Comparison of ENCODE assay signal across 20 cellular contexts in the genomic region with DNA sequence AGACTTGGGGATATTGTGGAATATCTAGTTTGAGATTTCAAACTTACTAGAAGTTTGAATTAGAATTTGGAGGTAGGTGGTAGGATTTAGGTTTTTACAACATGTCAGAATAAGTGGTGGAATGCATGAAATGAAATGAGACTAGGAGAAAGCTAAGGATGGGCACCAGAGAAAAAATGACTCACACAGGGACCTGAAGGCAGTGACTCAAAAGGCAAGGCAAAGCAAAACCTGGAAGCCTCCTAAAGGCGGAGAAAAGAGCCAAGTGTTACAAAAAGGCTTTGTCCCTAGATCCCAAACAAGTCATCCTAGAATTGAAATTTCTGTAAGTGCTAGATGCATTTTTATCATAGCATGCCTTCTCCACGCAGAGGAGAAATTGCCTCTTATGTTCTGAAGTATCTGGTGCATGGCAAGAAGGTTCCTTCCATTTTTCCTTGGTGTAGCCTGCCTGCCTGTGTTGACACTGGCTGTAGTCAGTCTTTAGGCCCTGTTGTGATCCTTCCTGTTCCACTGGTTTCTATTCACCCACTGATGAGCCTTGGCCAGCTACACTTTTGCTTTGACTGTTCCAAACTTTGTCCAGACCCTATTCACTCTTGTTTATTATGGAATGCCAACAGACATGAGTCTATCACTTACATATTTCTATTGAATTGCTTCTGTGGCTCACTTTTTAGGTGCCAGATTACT.
DNase-seq lines count a peak whose midpoint lies in the region; ATAC-seq, FAIRE-seq and TF ChIP-seq lines count a peak whose summit lies in the region.
"Had no signal": no experiment of that assay in that cellular context is flagged by ENCODE, and none has a peak within 500 bp of the region (broad histone marks: within the 10 kb centered on the region; RNA-seq: fewer than 3 reads in every experiment).

No MANE protein-coding gene starts in this region.

- no peak for TF ChIP-seq CTCF in bronchial epithelial cell (IDR thresholded peaks at IDR 0.05; ENCODE audit: insufficient read depth, low read length, severe bottlenecking)

- H3K27me3 Mint-ChIP-seq in activated T-cell treated with anti-CD3 and anti-CD28 coated beads, Interleukin-2, amount 50 U/mL, for 24 hours, result no peaks in the 10 kb centered on the region
- H3K27me3 Mint-ChIP-seq: activated CD4-positive, alpha-beta memory T cell treated with anti-CD3 and anti-CD28 coated beads, Interleukin-2, amount 10 ng/mL, durations not matched to agents 7 days and 5 days; stimulated activated naive B cell treated with anti-CD40 and anti-IgM and Interleukin-4, amounts not matched to agents 10 μg/mL and 1 μg/mL and 100 μg/mL, for 72 hours had no signal

- H3K36me3 ChIP-seq in bronchial epithelial cell (ENCODE audit: control insufficient read depth, insufficient read depth, low read length), result no peaks in the 10 kb centered on the region
- H3K36me3 ChIP-seq: cardiac muscle cell, vagina had no signal

- peaks cover 2% of the 10 kb centered on the region for H3K9me3 Mint-ChIP-seq in activated T-cell treated with anti-CD3 and anti-CD28 coated beads, Interleukin-2, amount 50 U/mL, for 24 hours
- H3K9me3 Mint-ChIP-seq: activated CD4-positive, alpha-beta memory T cell treated with anti-CD3 and anti-CD28 coated beads, Interleukin-2, amount 10 ng/mL, durations not matched to agents 7 days and 5 days had no signal

- FAIRE-seq in bronchial epithelial cell (lab: Jason Lieb, UNC), result no peak
- FAIRE-seq: endometrium had no signal

- H3K27ac Mint-ChIP-seq in activated T-cell treated with anti-CD3 and anti-CD28 coated beads, Interleukin-2, amount 50 U/mL, for 24 hours, result no peak overlapping the region
- H3K27ac Mint-ChIP-seq: activated CD4-positive, alpha-beta memory T cell treated with anti-CD3 and anti-CD28 coated beads, Interleukin-2, amount 10 ng/mL, durations not matched to agents 7 days and 5 days; stimulated activated naive B cell treated with anti-CD40 and anti-IgM and Interleukin-4, amounts not matched to agents 10 μg/mL and 1 μg/mL and 100 μg/mL, for 72 hours; T-helper 2 cell treated with Interferon-gamma antibody and Interleukin-4, amounts not matched to agents 5 μg/mL and 100 μg/mL, for 36 hours had no signal

- no peaks in the 10 kb centered on the region for H3K36me3 Mint-ChIP-seq in activated T-cell treated with anti-CD3 and anti-CD28 coated beads, Interleukin-2, amount 50 U/mL, for 24 hours (ENCODE audit: low read depth)
- H3K36me3 Mint-ChIP-seq: stimulated activated naive B cell treated with anti-CD40 and anti-IgM and Interleukin-4, amounts not matched to agents 10 μg/mL and 1 μg/mL and 100 μg/mL, for 72 hours had no signal

- ATAC-seq in GM18517 (IDR thresholded peaks at IDR 0.05; ENCODE audit: unreplicated experiment) (no peak), HG03439 (IDR thresholded peaks at IDR 0.05; ENCODE audit: unreplicated experiment) (no peak)
- ATAC-seq: Panc1; psoas muscle; stimulated activated naive B cell treated with anti-CD40 and anti-IgM and Interleukin-4, amounts not matched to agents 10 μg/mL and 1 μg/mL and 100 μg/mL, for 72 hours had no signal

- no peak overlapping the region for H3K4me3 ChIP-seq in bronchial epithelial cell (ENCODE audit: low read depth, low read length)
- H3K4me3 ChIP-seq: cardiac muscle cell, psoas muscle, vagina had no signal

- DNase-seq in AG20443 (ENCODE audit: low spot score), result peak; percentile 67
- DNase-seq in M059J (ENCODE audit: low read depth), result peak; percentile 87
- DNase-seq in bronchial epithelial cell (ENCODE audit: low read depth), result peak; percentile 85
- DNase-seq in kidney glomerular epithelial cell (lab: John Stamatoyannopoulos, UW), result peak; percentile 59
- DNase-seq in activated T-cell treated with anti-CD3 and anti-CD28 coated beads, Interleukin-2, amount 50 U/mL, for 24 hours, result no peak
- no peak for DNase-seq in NCI-H2196 (lab: John Stamatoyannopoulos, UW; ENCODE audit: unreplicated experiment)
- DNase-seq: activated CD4-positive, alpha-beta memory T cell treated with anti-CD3 and anti-CD28 coated beads, Interleukin-2, amount 10 ng/mL, durations not matched to agents 7 days and 5 days; DMS53; NCI-H1048; NCI-H446; psoas muscle; stimulated activated CD4-positive, alpha-beta T cell treated with anti-CD3 and anti-CD28 coated beads, Interleukin-4, amount 100 ng/mL, for 1 hour; stimulated activated naive B cell treated with anti-CD40 and anti-IgM and Interleukin-4, amounts not matched to agents 10 μg/mL and 1 μg/mL and 100 μg/mL, for 72 hours had no signal

- H3K4me3 Mint-ChIP-seq in activated T-cell treated with anti-CD3 and anti-CD28 coated beads, Interleukin-2, amount 50 U/mL, for 24 hours, result no peak overlapping the region
- H3K4me3 Mint-ChIP-seq: activated CD4-positive, alpha-beta memory T cell treated with anti-CD3 and anti-CD28 coated beads, Interleukin-2, amount 10 ng/mL, durations not matched to agents 7 days and 5 days; stimulated activated naive B cell treated with anti-CD40 and anti-IgM and Interleukin-4, amounts not matched to agents 10 μg/mL and 1 μg/mL and 100 μg/mL, for 72 hours; T-helper 2 cell treated with Interferon-gamma antibody and Interleukin-4, amounts not matched to agents 5 μg/mL and 100 μg/mL, for 36 hours had no signal

- H3K27me3 ChIP-seq in bronchial epithelial cell (ENCODE audit: control insufficient read depth, insufficient read depth, low read length), result no peaks in the 10 kb centered on the region
- H3K27me3 ChIP-seq: cardiac muscle cell, vagina had no signal

- no peaks in the 10 kb centered on the region for H3K4me1 Mint-ChIP-seq in activated T-cell treated with anti-CD3 and anti-CD28 coated beads, Interleukin-2, amount 50 U/mL, for 24 hours (ENCODE audit: low read depth)
- H3K4me1 Mint-ChIP-seq: activated CD4-positive, alpha-beta memory T cell treated with anti-CD3 and anti-CD28 coated beads, Interleukin-2, amount 10 ng/mL, durations not matched to agents 7 days and 5 days; stimulated activated naive B cell treated with anti-CD40 and anti-IgM and Interleukin-4, amounts not matched to agents 10 μg/mL and 1 μg/mL and 100 μg/mL, for 72 hours had no signal

Comparison
In these comparisons a context has a peak if more than half of its experiments do, and no peak if none do; other contexts are left out.
1. DNase-seq: peak in AG20443 (single experiment), M059J (single experiment), bronchial epithelial cell (single experiment) and kidney glomerular epithelial cell (single experiment); none in activated T-cell treated with anti-CD3 and anti-CD28 coated beads, Interleukin-2, amount 50 U/mL, for 24 hours (single experiment) and NCI-H2196 (single experiment).